In genomic region chr4:186258216-186258811, GRCh38 we compare ENCODE assay signal across 1 cellular context.
TF ChIP-seq lines count a peak whose summit lies in the region.

No MANE protein-coding gene starts in this region.

TF ChIP-seq in HepG2, 621 proteins besides CTCF, POLR2A, EP300 and RAD21:
- TF ChIP-seq POLR2G (IDR thresholded peaks at IDR 0.05; ENCODE audit: low read depth, low read length) (no peak), ARID3A (IDR thresholded peaks at IDR 0.05; ENCODE audit: low read depth, low read length) (no peak), ZNF407 (CRISPR knock-in tag; IDR thresholded peaks at IDR 0.05; ENCODE audit: not compliant biosample characterization) (no peak), TOE1 (CRISPR knock-in tag; IDR thresholded peaks at IDR 0.05) (no peak), CEBPB (IDR thresholded peaks at IDR 0.05; ENCODE audit: borderline replicate concordance, low read depth, low read length) (peak; percentile 51; the same call in 1 of the 2 replicates), BHLHE40 (IDR thresholded peaks at IDR 0.05; ENCODE audit: low read length) (no peak), THAP8 (CRISPR knock-in tag; IDR thresholded peaks at IDR 0.05; ENCODE audit: borderline replicate concordance) (no peak), ZBTB38 (CRISPR knock-in tag; IDR thresholded peaks at IDR 0.05) (0 out of 2 replicates have a peak, but pooled peaks have one; percentile 26)
TF ChIP-seq in HepG2: peak in this region for 2.
